Comparison of ENCODE assay signal across 9 cellular contexts in genomic region chr6:29926795-29927427, GRCh38.
A peak's percentile ranks its signal among the peaks of the same experiment; 100 is the strongest.
DNase-seq lines count a peak whose midpoint lies in the region; ATAC-seq and TF ChIP-seq lines count a peak whose summit lies in the region.
"Had no signal": no experiment of that assay in that cellular context is flagged by ENCODE, and none has a peak within 500 bp of the region (broad histone marks: within the 10 kb centered on the region; RNA-seq: fewer than 3 reads in every experiment).

No MANE protein-coding gene starts in this region.

- peaks cover 6% of the 10 kb centered on the region for H3K27me3 Mint-ChIP-seq in activated naive CD4-positive, alpha-beta T cell treated with anti-CD3 and anti-CD28 coated beads, Interleukin-2, amount 10 ng/mL, durations not matched to agents 7 days and 5 days

- H3K4me1 Mint-ChIP-seq in activated naive CD4-positive, alpha-beta T cell treated with anti-CD3 and anti-CD28 coated beads, Interleukin-2, amount 10 ng/mL, durations not matched to agents 7 days and 5 days: peaks cover 40% of the 10 kb centered on the region

- no peaks in the 10 kb centered on the region for H3K36me3 ChIP-seq in GM06990 (ENCODE audit: control insufficient read depth, insufficient read depth, low read length)

- H3K9me3 Mint-ChIP-seq in activated naive CD4-positive, alpha-beta T cell treated with anti-CD3 and anti-CD28 coated beads, Interleukin-2, amount 10 ng/mL, durations not matched to agents 7 days and 5 days: no peaks in the 10 kb centered on the region

- DNase-seq in GM06990 (ENCODE audit: extremely low read depth, insufficient read length): peak; percentile 79
- peak; percentile 87 for DNase-seq in RPMI8226
- peak; percentile 94 for DNase-seq in activated naive CD4-positive, alpha-beta T cell treated with anti-CD3 and anti-CD28 coated beads, Interleukin-2, amount 10 ng/mL, durations not matched to agents 7 days and 5 days
- DNase-seq in head of caudate nucleus: peak; percentile 10 to 86 (median 47)
- DNase-seq in retinal pigment epithelial cell (ENCODE audit: low read depth): no peak
- DNase-seq in DMS 273 (lab: John Stamatoyannopoulos, UW; ENCODE audit: unreplicated experiment): no peak

- H3K4me3 Mint-ChIP-seq in activated naive CD4-positive, alpha-beta T cell treated with anti-CD3 and anti-CD28 coated beads, Interleukin-2, amount 10 ng/mL, durations not matched to agents 7 days and 5 days: peak overlapping the region; percentile 86

- H3K27me3 ChIP-seq in GM06990 (replicated peaks; ENCODE audit: control insufficient read depth, insufficient read depth, low read length): no peaks in the 10 kb centered on the region

- TF ChIP-seq CTCF in GM06990 (IDR thresholded peaks at IDR 0.05; ENCODE audit: insufficient read depth, low read length, poor library complexity, severe bottlenecking): no peak
- no peak for TF ChIP-seq CTCF in retinal pigment epithelial cell (conservative IDR thresholded peaks at IDR 0.05; ENCODE audit: low read depth, low read length)

- H3K4me3 ChIP-seq in GM06990 (replicated peaks; ENCODE audit: low read depth, low read length): peak overlapping the region; percentile 74
- H3K4me3 ChIP-seq in retinal pigment epithelial cell (ENCODE audit: low read length): peak overlapping the region; percentile 46
- H3K4me3 ChIP-seq: SK-N-MC had no signal

- peak overlapping the region; percentile 95 for H3K27ac Mint-ChIP-seq in activated naive CD4-positive, alpha-beta T cell treated with anti-CD3 and anti-CD28 coated beads, Interleukin-2, amount 10 ng/mL, durations not matched to agents 7 days and 5 days

- peak; percentile 73 for ATAC-seq in HG02981 (IDR thresholded peaks at IDR 0.05; ENCODE audit: unreplicated experiment)
- no peak for ATAC-seq in GM18909 (IDR thresholded peaks at IDR 0.05; ENCODE audit: poor library complexity, unreplicated experiment)

- intact Hi-C loops in head of caudate nucleus (cut with DNase I): no loop called here

- H3K36me3 Mint-ChIP-seq in activated naive CD4-positive, alpha-beta T cell treated with anti-CD3 and anti-CD28 coated beads, Interleukin-2, amount 10 ng/mL, durations not matched to agents 7 days and 5 days: peaks cover 12% of the 10 kb centered on the region

- CTCF ChIA-PET in activated naive CD4-positive, alpha-beta T cell treated with anti-CD3 and anti-CD28 coated beads, Interleukin-2, amount 10 ng/mL, durations not matched to agents 7 days and 5 days (lab: Charles Lee): interaction anchor here (1.3 kb wide), 1 partner anchor 79 kb away, joined by 3 read pairs; no protein-coding TSS in a partner anchor

Comparison
In these comparisons a context has a peak if more than half of its experiments do, and no peak if none do; other contexts are left out.
1. DNase-seq: peak in GM06990 (single experiment), RPMI8226 (single experiment), activated naive CD4-positive, alpha-beta T cell treated with anti-CD3 and anti-CD28 coated beads, Interleukin-2, amount 10 ng/mL, durations not matched to agents 7 days and 5 days (single experiment) and head of caudate nucleus (42 of 42); none in retinal pigment epithelial cell (single experiment) and DMS 273 (single experiment).